14 cellular contexts compared by ENCODE assay signal in genomic region chr5:172407241-172407691, GRCh38. TPM values are rescaled to one million over a fixed set of nuclear protein-coding genes. Genes with fewer than 3 reads are reported as not detected.
A peak's percentile ranks its signal among the peaks of the same experiment; 100 is the strongest.
DNase-seq lines count a peak whose midpoint lies in the region; ATAC-seq, FAIRE-seq and TF ChIP-seq lines count a peak whose summit lies in the region.
"Had no signal": no experiment of that assay in that cellular context is flagged by ENCODE, and none has a peak within 500 bp of the region (broad histone marks: within the 10 kb centered on the region; RNA-seq: fewer than 3 reads in every experiment).

No MANE protein-coding gene starts in this region.

- H3K4me3 ChIP-seq in astrocyte (ENCODE audit: insufficient read depth, low read depth, low read length) (no peak overlapping the region), sigmoid colon (no peak overlapping the region)

- no peak for FAIRE-seq in astrocyte (lab: Jason Lieb, UNC)

- ATAC-seq in stimulated activated naive B cell treated with anti-CD40 and anti-IgM and Interleukin-4, amounts not matched to agents 10 μg/mL and 1 μg/mL and 100 μg/mL, for 72 hours (replicated peaks): no peak
- ATAC-seq: activated naive CD4-positive, alpha-beta T cell treated with anti-CD3 and anti-CD28 coated beads, Interleukin-2, amount 50 U/mL, for 72 hours had no signal

- H4K20me1 ChIP-seq in astrocyte (ENCODE audit: insufficient read depth, low read length): peaks cover 72% of the 10 kb centered on the region

- no peak overlapping the region for H2AFZ ChIP-seq in astrocyte (ENCODE audit: low read depth, low read length)
- H2AFZ ChIP-seq: parathyroid adenoma had no signal

- H3K4me1 ChIP-seq in astrocyte (ENCODE audit: insufficient read depth, low read length) (peaks cover 48% of the 10 kb centered on the region), sigmoid colon (peaks cover 0 to 66% (median 57%) of the 10 kb centered on the region in 4 donors)
- H3K4me1 ChIP-seq: parathyroid adenoma had no signal

- H3K27ac Mint-ChIP-seq in astrocyte (ENCODE audit: unreplicated experiment): no peak overlapping the region
- no peak overlapping the region for H3K27ac Mint-ChIP-seq in stimulated activated naive B cell treated with anti-CD40 and anti-IgM and Interleukin-4, amounts not matched to agents 10 μg/mL and 1 μg/mL and 100 μg/mL, for 72 hours
- H3K27ac Mint-ChIP-seq: activated naive CD4-positive, alpha-beta T cell treated with anti-CD3 and anti-CD28 coated beads, Interleukin-2, amount 50 U/mL, for 72 hours had no signal

- WGBS in sigmoid colon, 2 donors: 69 to 82% methylated on average over 3 of the region's 3 CpGs

- H3K36me3 Mint-ChIP-seq in astrocyte (ENCODE audit: low read depth, unreplicated experiment): peaks cover 26% of the 10 kb centered on the region
- no peaks in the 10 kb centered on the region for H3K36me3 Mint-ChIP-seq in stimulated activated naive B cell treated with anti-CD40 and anti-IgM and Interleukin-4, amounts not matched to agents 10 μg/mL and 1 μg/mL and 100 μg/mL, for 72 hours
- H3K36me3 Mint-ChIP-seq: activated naive CD4-positive, alpha-beta T cell treated with anti-CD3 and anti-CD28 coated beads, Interleukin-2, amount 50 U/mL, for 72 hours had no signal

- TF ChIP-seq CTCF in astrocyte (IDR thresholded peaks at IDR 0.05; ENCODE audit: insufficient read depth, low read depth, low read length) (no peak), sigmoid colon (IDR thresholded peaks at IDR 0.05) (no peak)

- DNase-seq in ELR (ENCODE audit: low read depth) (peak; percentile 33), astrocyte (ENCODE audit: low read depth) (peak; percentile 46), glomerular visceral epithelial cell (ENCODE audit: extremely low spot score) (peak; percentile 30), sigmoid colon (peak; percentile 69), SHP77 treated with DMSO at 0.1 percent for 48 hours (lab: John Stamatoyannopoulos, UW) (no peak), NCI-H2081 treated with DMSO at 0.1 percent for 48 hours (lab: John Stamatoyannopoulos, UW) (no peak)
- no peak for DNase-seq in activated CD4-positive, CD25-positive, alpha-beta regulatory T cell (lab: John Stamatoyannopoulos, UW)
- no peak for DNase-seq in stimulated activated naive B cell treated with anti-CD40 and anti-IgM and Interleukin-4, amounts not matched to agents 10 μg/mL and 1 μg/mL and 100 μg/mL, for 72 hours
- DNase-seq: DMS79 treated with DMSO at 0.1 percent for 48 hours, NCI-H1105 treated with DMSO at 0.1 percent for 48 hours, NCI-H524 treated with DMSO at 0.1 percent for 48 hours, SIG-M5 had no signal

- H3K27ac ChIP-seq in astrocyte (ENCODE audit: low read depth, low read length) (peak overlapping the region; percentile 65), sigmoid colon (peak overlapping the region; percentile 61 to 96 (median 82))
- H3K27ac ChIP-seq: parathyroid adenoma had no signal

- peaks cover 3% of the 10 kb centered on the region for H3K79me2 ChIP-seq in astrocyte (ENCODE audit: insufficient read depth, low read length)
- H3K79me2 ChIP-seq: parathyroid adenoma had no signal

- peaks cover 35% of the 10 kb centered on the region for H3K4me1 Mint-ChIP-seq in astrocyte (ENCODE audit: low read depth, unreplicated experiment)
- H3K4me1 Mint-ChIP-seq in stimulated activated naive B cell treated with anti-CD40 and anti-IgM and Interleukin-4, amounts not matched to agents 10 μg/mL and 1 μg/mL and 100 μg/mL, for 72 hours: peaks cover 3 to 14% of the 10 kb centered on the region in 2 donors

- peak overlapping the region; percentile 56 for H3K4me2 ChIP-seq in astrocyte (ENCODE audit: low read length)

- no peak overlapping the region for H3K4me3 Mint-ChIP-seq in astrocyte (ENCODE audit: unreplicated experiment)
- H3K4me3 Mint-ChIP-seq in stimulated activated naive B cell treated with anti-CD40 and anti-IgM and Interleukin-4, amounts not matched to agents 10 μg/mL and 1 μg/mL and 100 μg/mL, for 72 hours: no peak overlapping the region

- H3K36me3 ChIP-seq in astrocyte (ENCODE audit: insufficient read depth, low read length) (peaks cover 22% of the 10 kb centered on the region), sigmoid colon (peaks cover 0 to 19% (median 5%) of the 10 kb centered on the region in 4 donors)

- no peaks in the 10 kb centered on the region for H3K27me3 Mint-ChIP-seq in astrocyte (ENCODE audit: low read depth, unreplicated experiment)
- peaks cover 0 to 5% of the 10 kb centered on the region in 2 donors for H3K27me3 Mint-ChIP-seq in stimulated activated naive B cell treated with anti-CD40 and anti-IgM and Interleukin-4, amounts not matched to agents 10 μg/mL and 1 μg/mL and 100 μg/mL, for 72 hours

- H3K27me3 ChIP-seq in astrocyte (ENCODE audit: insufficient read depth, low read length): no peaks in the 10 kb centered on the region
- no peaks in the 10 kb centered on the region for H3K27me3 ChIP-seq in sigmoid colon

- peak overlapping the region; percentile 32 for H3K9ac ChIP-seq in astrocyte (ENCODE audit: low read length)
- H3K9ac ChIP-seq: parathyroid adenoma had no signal

- intact Hi-C loops in sigmoid colon (cut with DNase I): no loop called here

- H3K9me3 ChIP-seq in astrocyte (ENCODE audit: insufficient read depth, low read depth, low read length): no peaks in the 10 kb centered on the region
- H3K9me3 ChIP-seq in sigmoid colon: no peaks in the 10 kb centered on the region

- no peak for TF ChIP-seq EP300 in sigmoid colon (IDR thresholded peaks at IDR 0.05)

- no peaks in the 10 kb centered on the region for H3K9me3 Mint-ChIP-seq in astrocyte (ENCODE audit: unreplicated experiment)
- peaks cover 0 to 1% of the 10 kb centered on the region in 2 donors for H3K9me3 Mint-ChIP-seq in stimulated activated naive B cell treated with anti-CD40 and anti-IgM and Interleukin-4, amounts not matched to agents 10 μg/mL and 1 μg/mL and 100 μg/mL, for 72 hours
- H3K9me3 Mint-ChIP-seq: activated naive CD4-positive, alpha-beta T cell treated with anti-CD3 and anti-CD28 coated beads, Interleukin-2, amount 50 U/mL, for 72 hours had no signal

- no peak for TF ChIP-seq POLR2A in sigmoid colon (IDR thresholded peaks at IDR 0.05)

RNA-seq across cellular contexts. Expression of gene SH3PXD2B, which starts 47.1 kb away (rescaled TPM):
- total RNA-seq in astrocyte (66.0 and 70.4 TPM in 2 replicates), sigmoid colon (10 to 100 TPM; 19.3 to 45.7 (median 20.9) TPM)
- polyA plus RNA-seq in sigmoid colon: 1 to 10 TPM; 3.6 to 9.2 (median 3.9) TPM

Comparison
In these comparisons a context has a peak if more than half of its experiments do, and no peak if none do; other contexts are left out.
1. DNase-seq: peak in ELR (single experiment), astrocyte (single experiment), glomerular visceral epithelial cell (single experiment) and sigmoid colon (single experiment); none in SHP77 treated with DMSO at 0.1 percent for 48 hours (single experiment), activated CD4-positive, CD25-positive, alpha-beta regulatory T cell (0 of 4), stimulated activated naive B cell treated with anti-CD40 and anti-IgM and Interleukin-4, amounts not matched to agents 10 μg/mL and 1 μg/mL and 100 μg/mL, for 72 hours (single experiment) and NCI-H2081 treated with DMSO at 0.1 percent for 48 hours (single experiment).